Comparison of ENCODE assay signal across 21 cellular contexts in genomic region chr7:108603922-108604684, GRCh38. TPM values are rescaled to one million over a fixed set of nuclear protein-coding genes. Genes with fewer than 3 reads are reported as not detected.
A peak's percentile ranks its signal among the peaks of the same experiment; 100 is the strongest.
DNase-seq lines count a peak whose midpoint lies in the region; ATAC-seq and TF ChIP-seq lines count a peak whose summit lies in the region.
"Had no signal": no experiment of that assay in that cellular context is flagged by ENCODE, and none has a peak within 500 bp of the region (broad histone marks: within the 10 kb centered on the region; RNA-seq: fewer than 3 reads in every experiment).

No MANE protein-coding gene starts in this region.

- H2AFZ ChIP-seq in HCT116 (ENCODE audit: low read depth, low read length, poor library complexity, severe bottlenecking), result peak overlapping the region; percentile 48

- TF ChIP-seq POLR2A in HCT116 (IDR thresholded peaks at IDR 0.05; ENCODE audit: borderline replicate concordance, extremely low read depth, insufficient read depth, insufficient read length), result no peak

- no peaks in the 10 kb centered on the region for H3K79me2 ChIP-seq in HCT116 (ENCODE audit: insufficient read depth, low read length)

- H3K4me1 ChIP-seq in HCT116 (ENCODE audit: control insufficient read depth in 1 of 2, insufficient read depth in 2 of 2, low read length in 2 of 2), result peaks cover 2 to 12% of the 10 kb centered on the region in 2 experiments; a peak in 3 of 4 replicates
- H3K4me1 ChIP-seq: testis had no signal

- H3K9ac ChIP-seq in HCT116 (ENCODE audit: low read length), result no peak overlapping the region

- no peaks in the 10 kb centered on the region for H4K20me1 ChIP-seq in HCT116 (ENCODE audit: insufficient read depth)

- BruUV-seq in HCT116 (replicated peaks; lab: Mats Ljungman, UMichigan), result no TSS peak

- CTCF ChIA-PET in HCT116 (lab: Charles Lee), result no interaction called here

- no peak for TF ChIP-seq RAD21 in HCT116 (IDR thresholded peaks at IDR 0.05; ENCODE audit: low read depth)

- H3K36me3 ChIP-seq in HCT116 (ENCODE audit: control insufficient read depth in 1 of 2, insufficient read depth in 2 of 2, low read length in 2 of 2), result no peaks in the 10 kb centered on the region

- no peaks in the 10 kb centered on the region for H3K27me3 ChIP-seq in HCT116 (ENCODE audit: insufficient read depth, low read length)
- H3K27me3 ChIP-seq: testis had no signal

- no peaks in the 10 kb centered on the region for H3K9me2 ChIP-seq in HCT116 (ENCODE audit: insufficient read depth)

- ATAC-seq in HCT116, result peak; percentile 11; the same call in 1 of the 2 replicates
- ATAC-seq in esophagus mucosa, result peak; percentile 64
- no peak for ATAC-seq in GM18909 (IDR thresholded peaks at IDR 0.05; ENCODE audit: poor library complexity, unreplicated experiment)
- no peak for ATAC-seq in GM19463 (IDR thresholded peaks at IDR 0.05; ENCODE audit: unreplicated experiment)
- ATAC-seq in GM19452 (IDR thresholded peaks at IDR 0.05; ENCODE audit: unreplicated experiment), result no peak
- ATAC-seq: left lobe of liver; stimulated activated memory B cell treated with anti-CD40 and anti-IgM and Interleukin-4, amounts not matched to agents 10 μg/mL and 1 μg/mL and 100 μg/mL, for 72 hours; T-cell had no signal

- RAD21 ChIA-PET in HCT116 (lab: Charles Lee; ENCODE audit: low non-redundant PET in 1 of 2, low total read pairs in 2 of 2, uncharacterized antibody in 2 of 2, unreplicated experiment in 2 of 2), result no interaction called here

- no peaks in the 10 kb centered on the region for H3K9me3 ChIP-seq in HCT116 (ENCODE audit: control insufficient read depth in 1 of 2, insufficient read depth in 1 of 2, low read depth in 1 of 2, low read length in 2 of 2)
- H3K9me3 ChIP-seq: testis had no signal

- peak overlapping the region; percentile 27; the same call in 1 of the 2 replicates for H3K4me2 ChIP-seq in HCT116 (ENCODE audit: low read length)

- no peak for TF ChIP-seq CTCF in HCT116 (IDR thresholded peaks at IDR 0.05 in 2 of 3, conservative IDR thresholded peaks at IDR 0.05 in 1 of 3; ENCODE audit: borderline replicate concordance in 1 of 3, insufficient read depth in 1 of 3, low read depth in 2 of 3, low read length in 2 of 3)

- POLR2A ChIA-PET in HCT116 (lab: Charles Lee), result no interaction called here

- H3K27ac ChIP-seq in HCT116 (ENCODE audit: low read depth, low read length), result no peak overlapping the region
- H3K27ac ChIP-seq: coronary artery, testis had no signal

- H3K4me3 ChIP-seq in HCT116 (replicated peaks in 1 of 2; ENCODE audit: low read depth in 1 of 2, low read length in 2 of 2), result no peak overlapping the region
- H3K4me3 ChIP-seq: coronary artery, testis had no signal

- DNase-seq in COR-L47 (lab: John Stamatoyannopoulos, UW) (peak; percentile 83), HCT116 (ENCODE audit: low read depth, low spot score) (no peak), NCI-H69 (lab: John Stamatoyannopoulos, UW) (peak; percentile 96)
- DNase-seq: activated CD4-positive, alpha-beta T cell treated with anti-CD3 and anti-CD28 coated beads, Interleukin-2, amount 10 ng/mL, durations not matched to agents 7 days and 5 days; activated CD8-positive, alpha-beta memory T cell treated with anti-CD3 and anti-CD28 coated beads, Interleukin-2, amount 50 U/mL, for 48 hours; activated effector memory CD4-positive, alpha-beta T cell treated with anti-CD3 and anti-CD28 coated beads, Interleukin-2, amount 50 U/mL, for 16 hours; endodermal cell; midbrain; NCI-H1105; NCI-H446; SHP77; stimulated activated CD4-positive, alpha-beta T cell treated with anti-CD3 and anti-CD28 coated beads, Interleukin-1b, Interleukin-23, amount 100 ng/mL, for 48 hours; T-cell; testis had no signal

- intact Hi-C loops in HCT116 (cut with micrococcal nuclease), result no loop called here

TF ChIP-seq in HCT116, 20 proteins besides CTCF, POLR2A, EP300 and RAD21:
- TF ChIP-seq SRF (IDR thresholded peaks at IDR 0.05; ENCODE audit: low read depth), result no peak
- no peak for TF ChIP-seq EZH2 (IDR thresholded peaks at IDR 0.05)
- TF ChIP-seq SP1 (IDR thresholded peaks at IDR 0.05; ENCODE audit: low read depth), result no peak
- no peak for TF ChIP-seq JUND (IDR thresholded peaks at IDR 0.05)
- no peak for TF ChIP-seq MAX (IDR thresholded peaks at IDR 0.05)
- no peak for TF ChIP-seq ZFX (IDR thresholded peaks at IDR 0.05)
- TF ChIP-seq FOSL1 (IDR thresholded peaks at IDR 0.05; ENCODE audit: low read depth), result no peak
- TF ChIP-seq SIN3A (IDR thresholded peaks at IDR 0.05; ENCODE audit: low read depth), result no peak
TF ChIP-seq in HCT116: peak in this region for 0.

RNA-seq across cellular contexts. Expression of gene DNAJB9, which starts 34.4 kb away (rescaled TPM):
- 10.1 TPM for total RNA-seq in HCT116 (2021; ENCODE audit: unreplicated experiment)
- polyA plus RNA-seq in HCT116 (2012), result 10.3 and 23.6 TPM in 2 replicates
- 4.9 TPM for total RNA-seq in esophagus mucosa

RNA-seq across cellular contexts. Expression of gene THAP5, which starts 34.6 kb away (rescaled TPM):
- total RNA-seq in HCT116 (2021; ENCODE audit: unreplicated experiment) (29.3 TPM), esophagus mucosa (10.4 TPM)
- polyA plus RNA-seq in HCT116 (2012), result 4.0 and 6.1 TPM in 2 replicates

Comparison
In these comparisons a context has a peak if more than half of its experiments do, and no peak if none do; other contexts are left out.
1. ATAC-seq: peak in HCT116 (single experiment) and esophagus mucosa (single experiment); none in GM18909 (single experiment), GM19463 (single experiment) and GM19452 (single experiment).